20 cellular contexts compared by ENCODE assay signal in the genomic region with DNA sequence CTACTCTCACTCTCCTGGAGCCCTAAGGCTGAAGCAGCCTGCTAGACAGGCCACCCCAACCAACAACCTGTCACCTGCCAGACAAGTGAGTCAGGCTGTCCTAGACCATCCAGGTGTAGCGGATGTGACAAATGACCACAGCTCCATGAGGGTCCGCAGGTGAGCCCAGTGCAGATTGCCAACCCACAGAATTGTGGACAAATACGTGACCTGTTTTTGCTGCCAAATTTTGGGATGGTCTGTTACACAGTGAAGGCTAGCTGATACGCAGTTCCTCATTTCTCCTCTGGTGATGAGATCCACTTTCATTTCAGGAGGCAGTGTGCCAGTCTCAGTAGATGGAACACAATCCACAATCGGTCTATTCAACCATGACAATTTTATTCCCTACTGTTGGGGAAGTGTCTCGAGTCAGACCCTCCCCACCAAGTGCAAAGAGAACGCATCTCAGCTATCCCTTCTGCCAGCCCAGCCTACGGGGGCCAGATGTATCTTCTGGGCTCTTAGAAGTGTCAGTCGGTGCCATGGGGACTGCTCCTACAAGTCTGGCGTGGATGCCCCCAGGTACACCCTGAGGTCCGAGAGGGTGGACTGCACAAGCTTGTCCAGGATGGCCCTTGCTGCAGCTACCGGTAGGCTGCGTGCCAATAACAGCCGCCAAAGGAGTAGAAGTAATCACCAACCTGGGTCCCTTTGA. TPM values are rescaled to one million over a fixed set of nuclear protein-coding genes. Genes with fewer than 3 reads are reported as not detected.
DNase-seq lines count a peak whose midpoint lies in the region; ATAC-seq and TF ChIP-seq lines count a peak whose summit lies in the region.
"Had no signal": no experiment of that assay in that cellular context is flagged by ENCODE, and none has a peak within 500 bp of the region (broad histone marks: within the 10 kb centered on the region; RNA-seq: fewer than 3 reads in every experiment).

No MANE protein-coding gene starts in this region.

- H2BK12ac ChIP-seq in trophoblast cell (ENCODE audit: low read length) = no peak overlapping the region

- no peak overlapping the region for H3K9ac ChIP-seq in MM.1S (ENCODE audit: low read length)
- H3K9ac ChIP-seq in trophoblast cell (ENCODE audit: low read length) = no peak overlapping the region
- H3K9ac ChIP-seq: BLaER1 treated with 17β-estradiol and CSF1 and Interleukin-3, amounts not matched to agents 10 nM and 100 nM had no signal

- no peak overlapping the region for H2BK120ac ChIP-seq in trophoblast cell (ENCODE audit: insufficient read depth, low read length, poor library complexity)

- no peak overlapping the region for H2BK5ac ChIP-seq in trophoblast cell (ENCODE audit: low read depth, low read length, poor library complexity)

- H3K27me3 Mint-ChIP-seq in activated CD4-positive, alpha-beta T cell treated with anti-CD3 and anti-CD28 coated beads, Interleukin-2, amount 10 ng/mL, durations not matched to agents 24 days and 14 days = peaks cover 13% of the 10 kb centered on the region
- peaks cover 0 to 13% (median 9%) of the 10 kb centered on the region in 5 donors for H3K27me3 Mint-ChIP-seq in naive thymus-derived CD4-positive, alpha-beta T cell

- no peaks in the 10 kb centered on the region for H3K9me2 ChIP-seq in MM.1S (replicated peaks; ENCODE audit: insufficient read depth, low read length)

- H3K36me3 Mint-ChIP-seq in activated CD4-positive, alpha-beta T cell treated with anti-CD3 and anti-CD28 coated beads, Interleukin-2, amount 10 ng/mL, durations not matched to agents 24 days and 14 days (ENCODE audit: low read depth) = no peaks in the 10 kb centered on the region
- no peaks in the 10 kb centered on the region for H3K36me3 Mint-ChIP-seq in naive thymus-derived CD4-positive, alpha-beta T cell
- H3K36me3 Mint-ChIP-seq: CD4-positive, alpha-beta memory T cell had no signal

- no peak overlapping the region for H4K8ac ChIP-seq in trophoblast cell (ENCODE audit: low read depth, low read length)

- no peak overlapping the region for H3K14ac ChIP-seq in trophoblast cell (ENCODE audit: low read length)

- peaks cover 74% of the 10 kb centered on the region for H3K27me3 ChIP-seq in MM.1S (replicated peaks; ENCODE audit: insufficient read depth, low read length)
- H3K27me3 ChIP-seq in trophoblast cell (ENCODE audit: insufficient read depth, low read length) = no peaks in the 10 kb centered on the region
- no peaks in the 10 kb centered on the region for H3K27me3 ChIP-seq in naive thymus-derived CD4-positive, alpha-beta T cell (ENCODE audit: control insufficient read depth in 2 of 2, insufficient read depth in 2 of 2, low read length in 2 of 2)

- TF ChIP-seq CTCF in MM.1S (IDR thresholded peaks at IDR 0.05; ENCODE audit: low read length) = no peak

- H3K4me3 ChIP-seq in MM.1S (ENCODE audit: low read length) = no peak overlapping the region
- no peak overlapping the region for H3K4me3 ChIP-seq in trophoblast cell (ENCODE audit: low read depth, low read length)
- H3K4me3 ChIP-seq in naive thymus-derived CD4-positive, alpha-beta T cell (ENCODE audit: low read length) = no peak overlapping the region
- H3K4me3 ChIP-seq: BLaER1 treated with 17β-estradiol and CSF1 and Interleukin-3, amounts not matched to agents 10 nM and 100 nM had no signal

- H3K27ac Mint-ChIP-seq in activated CD4-positive, alpha-beta T cell treated with anti-CD3 and anti-CD28 coated beads, Interleukin-2, amount 10 ng/mL, durations not matched to agents 24 days and 14 days = no peak overlapping the region
- H3K27ac Mint-ChIP-seq in naive thymus-derived CD4-positive, alpha-beta T cell = no peak overlapping the region

- no peaks in the 10 kb centered on the region for H3K9me3 ChIP-seq in MM.1S (replicated peaks; ENCODE audit: insufficient read depth, low read length)
- peaks cover 3% of the 10 kb centered on the region for H3K9me3 ChIP-seq in trophoblast cell (ENCODE audit: insufficient read depth, low read depth, low read length)
- H3K9me3 ChIP-seq in naive thymus-derived CD4-positive, alpha-beta T cell (ENCODE audit: control insufficient read depth in 2 of 3, low read length in 3 of 3) = no peaks in the 10 kb centered on the region
- H3K9me3 ChIP-seq: BLaER1 treated with 17β-estradiol and CSF1 and Interleukin-3, amounts not matched to agents 10 nM and 100 nM; Caco-2 had no signal

- no peak overlapping the region for H3K4ac ChIP-seq in trophoblast cell (ENCODE audit: low read depth, low read length)

- no peaks in the 10 kb centered on the region for H3K9me3 Mint-ChIP-seq in activated CD4-positive, alpha-beta T cell treated with anti-CD3 and anti-CD28 coated beads, Interleukin-2, amount 10 ng/mL, durations not matched to agents 24 days and 14 days
- no peaks in the 10 kb centered on the region for H3K9me3 Mint-ChIP-seq in naive thymus-derived CD4-positive, alpha-beta T cell
- H3K9me3 Mint-ChIP-seq: CD4-positive, alpha-beta memory T cell had no signal

- H3K4me1 Mint-ChIP-seq in activated CD4-positive, alpha-beta T cell treated with anti-CD3 and anti-CD28 coated beads, Interleukin-2, amount 10 ng/mL, durations not matched to agents 24 days and 14 days = peaks cover 3% of the 10 kb centered on the region
- peaks cover 0 to 5% (median 0%) of the 10 kb centered on the region in 7 donors for H3K4me1 Mint-ChIP-seq in naive thymus-derived CD4-positive, alpha-beta T cell
- H3K4me1 Mint-ChIP-seq: CD4-positive, alpha-beta memory T cell had no signal

- H2AFZ ChIP-seq in MM.1S (ENCODE audit: low read length) (no peak overlapping the region), trophoblast cell (ENCODE audit: insufficient read depth, low read length, poor library complexity) (no peak overlapping the region)

- H3K4me2 ChIP-seq in MM.1S (ENCODE audit: low read depth, low read length) (peak overlapping the region; percentile 10; the same call in 1 of the 2 replicates), trophoblast cell (ENCODE audit: low read length) (no peak overlapping the region)
- H3K4me2 ChIP-seq: BLaER1 treated with 17β-estradiol and CSF1 and Interleukin-3, amounts not matched to agents 10 nM and 100 nM had no signal

- H3K79me2 ChIP-seq in MM.1S (ENCODE audit: low read length) (no peaks in the 10 kb centered on the region), trophoblast cell (ENCODE audit: control insufficient read depth, insufficient read depth, low read length, poor library complexity) (no peaks in the 10 kb centered on the region)

- peak overlapping the region; percentile 17 for H3K23ac ChIP-seq in trophoblast cell (ENCODE audit: low read length)

- WGBS in trophoblast cell (ENCODE audit: extremely low coverage, insufficient coverage, insufficient read length) = no CpG with 5 or more reads among the region's 14 CpGs

- H4K20me1 ChIP-seq in MM.1S (ENCODE audit: insufficient read depth, low read length) = no peaks in the 10 kb centered on the region
- H4K20me1 ChIP-seq: BLaER1 treated with 17β-estradiol and CSF1 and Interleukin-3, amounts not matched to agents 10 nM and 100 nM had no signal

- intact Hi-C loops in activated CD4-positive, alpha-beta T cell treated with anti-CD3 and anti-CD28 coated beads, Interleukin-2, amount 10 ng/mL, durations not matched to agents 24 days and 14 days (cut with micrococcal nuclease) = no loop called here
- intact Hi-C loops in naive thymus-derived CD4-positive, alpha-beta T cell (cut with micrococcal nuclease) = no loop called here

- POLR2A ChIA-PET in naive thymus-derived CD4-positive, alpha-beta T cell (lab: Charles Lee) = no interaction called here

- CTCF ChIA-PET in naive thymus-derived CD4-positive, alpha-beta T cell (lab: Charles Lee) = interaction anchor here (0.6 kb wide), 1 partner anchor 97 kb away, joined by 4 read pairs; no protein-coding TSS in a partner anchor

- H2AK5ac ChIP-seq in trophoblast cell (ENCODE audit: low read length) = no peak overlapping the region

- H4K91ac ChIP-seq in trophoblast cell (ENCODE audit: low read depth, low read length) = no peak overlapping the region

- H3K36me3 ChIP-seq in MM.1S (replicated peaks; ENCODE audit: insufficient read depth, low read length) (no peaks in the 10 kb centered on the region), trophoblast cell (ENCODE audit: control insufficient read depth in 1 of 2, insufficient read depth in 2 of 2, low read length in 2 of 2) (no peaks in the 10 kb centered on the region)
- no peaks in the 10 kb centered on the region for H3K36me3 ChIP-seq in naive thymus-derived CD4-positive, alpha-beta T cell (ENCODE audit: control insufficient read depth in 2 of 3, insufficient read depth in 3 of 3, low read length in 3 of 3)
- H3K36me3 ChIP-seq: BLaER1 treated with 17β-estradiol and CSF1 and Interleukin-3, amounts not matched to agents 10 nM and 100 nM had no signal

- H3K4me1 ChIP-seq in MM.1S (ENCODE audit: low read length) (no peaks in the 10 kb centered on the region), trophoblast cell (ENCODE audit: control insufficient read depth in 1 of 2, insufficient read depth in 2 of 2, low read length in 2 of 2) (no peaks in the 10 kb centered on the region)
- no peaks in the 10 kb centered on the region for H3K4me1 ChIP-seq in naive thymus-derived CD4-positive, alpha-beta T cell (ENCODE audit: control insufficient read depth in 2 of 2, insufficient read depth in 2 of 2, low read length in 2 of 2)
- H3K4me1 ChIP-seq: Caco-2 had no signal

- no peak overlapping the region for H3K4me3 Mint-ChIP-seq in activated CD4-positive, alpha-beta T cell treated with anti-CD3 and anti-CD28 coated beads, Interleukin-2, amount 10 ng/mL, durations not matched to agents 24 days and 14 days
- H3K4me3 Mint-ChIP-seq in naive thymus-derived CD4-positive, alpha-beta T cell = no peak overlapping the region
- H3K4me3 Mint-ChIP-seq: CD4-positive, alpha-beta memory T cell had no signal

- no peak overlapping the region for H3K18ac ChIP-seq in trophoblast cell (ENCODE audit: low read length)

- H4K12ac ChIP-seq in trophoblast cell (ENCODE audit: low read depth, low read length) = no peak overlapping the region

- ATAC-seq in esophagus mucosa = peak; percentile 35
- no peak for ATAC-seq in naive thymus-derived CD4-positive, alpha-beta T cell
- ATAC-seq: SK-N-SH treated with all-trans-retinoic acid at 6 μM for 48 hours had no signal

- H3K27ac ChIP-seq in MM.1S (ENCODE audit: low read length) (no peak overlapping the region), trophoblast cell (ENCODE audit: low read depth, low read length) (no peak overlapping the region)
- H3K27ac ChIP-seq in naive thymus-derived CD4-positive, alpha-beta T cell (ENCODE audit: low read depth, low read length) = no peak overlapping the region
- H3K27ac ChIP-seq: 22Rv1; BLaER1 treated with 17β-estradiol and CSF1 and Interleukin-3, amounts not matched to agents 10 nM and 100 nM had no signal

- no peaks in the 10 kb centered on the region for H3F3A ChIP-seq in MM.1S (ENCODE audit: insufficient read depth, low read length)

- no peaks in the 10 kb centered on the region for H3K79me1 ChIP-seq in trophoblast cell (ENCODE audit: low read length)

- DNase-seq in activated CD4-positive, alpha-beta T cell treated with anti-CD3 and anti-CD28 coated beads, Interleukin-2, amount 10 ng/mL, durations not matched to agents 24 days and 14 days = peak; percentile 54
- DNase-seq in activated CD4-positive, alpha-beta T cell treated with anti-CD3 and anti-CD28 coated beads for 1 hour = no peak
- DNase-seq in MM.1S (no peak), trophoblast cell (peak; percentile 82 to 83), DMS79 treated with DMSO at 0.1 percent for 48 hours (lab: John Stamatoyannopoulos, UW) (no peak)
- DNase-seq in stimulated activated CD4-positive, alpha-beta T cell treated with anti-CD3 and anti-CD28 coated beads, Interleukin-1b, Interleukin-23, amount 100 ng/mL, for 48 hours = no peak
- DNase-seq in naive thymus-derived CD4-positive, alpha-beta T cell = no peak
- DNase-seq: Caco-2; CD4-positive, alpha-beta memory T cell; DMS 273 treated with DMSO at 0.1 percent for 48 hours; KG1; NCI-H1105; NCI-H2029 treated with DMSO at 0.1 percent for 48 hours; NCI-H226; NCI-H510A treated with DMSO at 0.1 percent for 48 hours; NCI-H748 treated with DMSO at 0.1 percent for 48 hours had no signal

RNA-seq across cellular contexts. Expression of gene SSU72, which starts 8.5 kb away (rescaled TPM):
- 134 TPM in 2 replicates for total RNA-seq in activated CD4-positive, alpha-beta T cell treated with anti-CD3 and anti-CD28 coated beads, Interleukin-2, amount 10 ng/mL, durations not matched to agents 24 days and 14 days
- 106 TPM for total RNA-seq in esophagus mucosa
- polyA plus RNA-seq in trophoblast cell (2013) = 206 and 207 TPM in 2 replicates
- 100 to 1,000 TPM; 121 to 148 (median 137) TPM for total RNA-seq in naive thymus-derived CD4-positive, alpha-beta T cell
- 100 to 1,000 TPM; 211 to 267 TPM for polyA plus RNA-seq in naive thymus-derived CD4-positive, alpha-beta T cell

RNA-seq across cellular contexts. Expression of gene FNDC10, which starts 16.8 kb away (rescaled TPM):
- 14.3 and 15.9 TPM in 2 replicates for total RNA-seq in activated CD4-positive, alpha-beta T cell treated with anti-CD3 and anti-CD28 coated beads, Interleukin-2, amount 10 ng/mL, durations not matched to agents 24 days and 14 days
- 5.7 TPM for total RNA-seq in esophagus mucosa
- polyA plus RNA-seq in trophoblast cell (2013) = 3.3 and 3.4 TPM in 2 replicates
- 10 to 100 TPM in 1 of 5 experiments, 1 to 10 TPM in 4; 3.2 to 10.7 (median 4.0) TPM for total RNA-seq in naive thymus-derived CD4-positive, alpha-beta T cell
- polyA plus RNA-seq in naive thymus-derived CD4-positive, alpha-beta T cell = 1 to 10 TPM; 1.3 to 1.6 TPM

RNA-seq across cellular contexts. Expression of gene MIB2, which starts 32.2 kb away (rescaled TPM):
- 32.7 and 34.1 TPM in 2 replicates for total RNA-seq in activated CD4-positive, alpha-beta T cell treated with anti-CD3 and anti-CD28 coated beads, Interleukin-2, amount 10 ng/mL, durations not matched to agents 24 days and 14 days
- total RNA-seq in esophagus mucosa = 87.5 TPM
- 76.4 and 79.3 TPM in 2 replicates for polyA plus RNA-seq in trophoblast cell (2013)
- total RNA-seq in naive thymus-derived CD4-positive, alpha-beta T cell = 100 to 1,000 TPM in 2 of 5 experiments, 10 to 100 TPM in 3; 45.6 to 129 (median 65.7) TPM
- 10 to 100 TPM; 23.4 to 36.7 TPM for polyA plus RNA-seq in naive thymus-derived CD4-positive, alpha-beta T cell

RNA-seq across cellular contexts. Expression of gene TMEM240, which starts 42.7 kb away (rescaled TPM):
- 0.52 TPM in 1 of 2 replicates, not detected in the other for total RNA-seq in activated CD4-positive, alpha-beta T cell treated with anti-CD3 and anti-CD28 coated beads, Interleukin-2, amount 10 ng/mL, durations not matched to agents 24 days and 14 days
- not detected for total RNA-seq in esophagus mucosa
- polyA plus RNA-seq in trophoblast cell (2013) = 1.5 and 1.7 TPM in 2 replicates
- total RNA-seq in naive thymus-derived CD4-positive, alpha-beta T cell = 1 to 10 TPM in 3 of 5 experiments, under 1 TPM in 1, not detected in 1; 0.66 to 2.8 (median 1.7) TPM
- under 1 TPM in 1 of 2 donors, not detected in 1; 0.84 TPM for polyA plus RNA-seq in naive thymus-derived CD4-positive, alpha-beta T cell
- polyA plus RNA-seq: CD4-positive, alpha-beta memory T cell had no signal

RNA-seq across cellular contexts. Expression of gene MMP23B, which starts 48.9 kb away (rescaled TPM):
- 1.2 and 1.5 TPM in 2 replicates for total RNA-seq in activated CD4-positive, alpha-beta T cell treated with anti-CD3 and anti-CD28 coated beads, Interleukin-2, amount 10 ng/mL, durations not matched to agents 24 days and 14 days
- 0.92 TPM for total RNA-seq in esophagus mucosa
- 26.6 and 30.7 TPM in 2 replicates for polyA plus RNA-seq in trophoblast cell (2013)
- total RNA-seq in naive thymus-derived CD4-positive, alpha-beta T cell = 10 to 100 TPM in 1 of 5 experiments, 1 to 10 TPM in 4; 2.7 to 12.8 (median 4.2) TPM
- polyA plus RNA-seq in naive thymus-derived CD4-positive, alpha-beta T cell = not detected

Comparison
In these comparisons a context has a peak if more than half of its experiments do, and no peak if none do; other contexts are left out.
1. DNase-seq: peak in activated CD4-positive, alpha-beta T cell treated with anti-CD3 and anti-CD28 coated beads, Interleukin-2, amount 10 ng/mL, durations not matched to agents 24 days and 14 days (single experiment) and trophoblast cell (2 of 2); none in activated CD4-positive, alpha-beta T cell treated with anti-CD3 and anti-CD28 coated beads for 1 hour (single experiment), MM.1S (single experiment), stimulated activated CD4-positive, alpha-beta T cell treated with anti-CD3 and anti-CD28 coated beads, Interleukin-1b, Interleukin-23, amount 100 ng/mL, for 48 hours (single experiment), DMS79 treated with DMSO at 0.1 percent for 48 hours (single experiment) and naive thymus-derived CD4-positive, alpha-beta T cell (0 of 9).